Comparison of ENCODE assay signal across 30 cellular contexts in genomic region chr16:27838536-27839175, GRCh38.
DNase-seq lines count a peak whose midpoint lies in the region; ATAC-seq and TF ChIP-seq lines count a peak whose summit lies in the region.
"Had no signal": no experiment of that assay in that cellular context is flagged by ENCODE, and none has a peak within 500 bp of the region (broad histone marks: within the 10 kb centered on the region; RNA-seq: fewer than 3 reads in every experiment).

No MANE protein-coding gene starts in this region.

- no peak overlapping the region for H2BK120ac ChIP-seq in H9 (ENCODE audit: low read depth, low read length, poor library complexity, severe bottlenecking)

- H4K5ac ChIP-seq in H9 (ENCODE audit: insufficient read length, low read depth, low read length) = no peak overlapping the region

- no peak overlapping the region for H3K9ac ChIP-seq in H9 (ENCODE audit: extremely low read depth, insufficient read length, low read length)
- H3K9ac ChIP-seq: GM23248, KMS-11 had no signal

- no peaks in the 10 kb centered on the region for H3K27me3 Mint-ChIP-seq in H9 (ENCODE audit: low read depth)

- H3K4me3 Mint-ChIP-seq in H9 = no peak overlapping the region
- H3K4me3 Mint-ChIP-seq: activated CD4-positive, alpha-beta T cell treated with anti-CD3 and anti-CD28 coated beads, Interleukin-2, amount 10 ng/mL, durations not matched to agents 7 days and 5 days; effector memory CD8-positive, alpha-beta T cell; naive B cell; stimulated activated effector memory CD8-positive, alpha-beta T cell treated with anti-CD3 and anti-CD28 coated beads, Interleukin-12 subunit alpha, Interleukin-12 subunit beta, amount 100 ng/mL, for 72 hours; T-cell; WTC11 had no signal

- no peaks in the 10 kb centered on the region for H3K23me2 ChIP-seq in H9 (ENCODE audit: insufficient read length, low read depth, low read length, poor library complexity, severe bottlenecking)

- H3K79me1 ChIP-seq in H9 (ENCODE audit: insufficient read depth, low read depth, low read length, poor library complexity, severe bottlenecking) = no peaks in the 10 kb centered on the region

- no peak overlapping the region for H3K4me2 ChIP-seq in H9 (ENCODE audit: insufficient read depth, insufficient read length, low read length)
- H3K4me2 ChIP-seq: KMS-11 had no signal

- H3K9me3 ChIP-seq in H9 (ENCODE audit: control insufficient read depth, low read depth, low read length) (no peaks in the 10 kb centered on the region), RWPE2 (ENCODE audit: severe bottlenecking) (peaks cover 4% of the 10 kb centered on the region), upper lobe of right lung (no peaks in the 10 kb centered on the region)
- H3K9me3 ChIP-seq: prostate gland, right lobe of liver had no signal

- no peaks in the 10 kb centered on the region; a peak in 1 of 5 replicates for H3K9me3 Mint-ChIP-seq in H9
- H3K9me3 Mint-ChIP-seq: activated CD4-positive, alpha-beta T cell treated with anti-CD3 and anti-CD28 coated beads, Interleukin-2, amount 10 ng/mL, durations not matched to agents 7 days and 5 days had no signal

- no peak overlapping the region for H2BK5ac ChIP-seq in H9 (ENCODE audit: insufficient read length, low read length)

- intact Hi-C loops in upper lobe of right lung (cut with DNase I) = loop anchor here (10.0 kb wide), 1 partner anchor 66 kb away; no protein-coding TSS in a partner anchor

- H3K4me3 ChIP-seq in RWPE2 (ENCODE audit: severe bottlenecking) (no peak overlapping the region), upper lobe of right lung (no peak overlapping the region)
- H3K4me3 ChIP-seq: GM23248, prostate gland, right lobe of liver, transverse colon had no signal

- no peak overlapping the region; the same call in 1 of the 2 replicates for H3K14ac ChIP-seq in H9 (ENCODE audit: insufficient read depth, low read length)

- H2AK5ac ChIP-seq in H9 (ENCODE audit: insufficient read length, low read length) = no peak overlapping the region

- H2BK20ac ChIP-seq in H9 (ENCODE audit: low read depth, low read length, poor library complexity, severe bottlenecking) = no peak overlapping the region

- no peak overlapping the region for H3K4ac ChIP-seq in H9 (ENCODE audit: low read depth, low read length)

- peak overlapping the region in 1 of 3 experiments; percentile 14; a peak in 1 of 7 replicates for H3K27ac Mint-ChIP-seq in H9
- H3K27ac Mint-ChIP-seq: activated CD4-positive, alpha-beta T cell treated with anti-CD3 and anti-CD28 coated beads, Interleukin-2, amount 10 ng/mL, durations not matched to agents 7 days and 5 days; effector memory CD8-positive, alpha-beta T cell; naive B cell; stimulated activated effector memory CD8-positive, alpha-beta T cell treated with anti-CD3 and anti-CD28 coated beads, Interleukin-12 subunit alpha, Interleukin-12 subunit beta, amount 100 ng/mL, for 72 hours; T-cell; WTC11 had no signal

- H3K18ac ChIP-seq in H9 (ENCODE audit: insufficient read length, low read depth, low read length) = no peak overlapping the region

- no peak for TF ChIP-seq CTCF in H9 (conservative IDR thresholded peaks at IDR 0.05)
- TF ChIP-seq CTCF in RWPE2 (IDR thresholded peaks at IDR 0.05; ENCODE audit: poor library complexity, severe bottlenecking) = no peak
- no peak for TF ChIP-seq CTCF in upper lobe of right lung (IDR thresholded peaks at IDR 0.05)

- no peaks in the 10 kb centered on the region for H3K36me3 Mint-ChIP-seq in H9 (ENCODE audit: insufficient read depth in 1 of 3, low read depth in 3 of 3)
- H3K36me3 Mint-ChIP-seq: stimulated activated effector memory CD8-positive, alpha-beta T cell treated with anti-CD3 and anti-CD28 coated beads, Interleukin-12 subunit alpha, Interleukin-12 subunit beta, amount 100 ng/mL, for 72 hours; T-cell; WTC11 had no signal

- H3K4me1 ChIP-seq in H9 (ENCODE audit: insufficient read depth, low read length) (no peaks in the 10 kb centered on the region), RWPE2 (ENCODE audit: insufficient read depth, poor library complexity, severe bottlenecking) (no peaks in the 10 kb centered on the region), upper lobe of right lung (no peaks in the 10 kb centered on the region)
- H3K4me1 ChIP-seq: prostate gland, right lobe of liver, transverse colon had no signal

- H3K27me3 ChIP-seq in H9 (ENCODE audit: insufficient read depth, low read length) (no peaks in the 10 kb centered on the region), RWPE2 (ENCODE audit: insufficient read depth, poor library complexity, severe bottlenecking) (peaks cover 16% of the 10 kb centered on the region), upper lobe of right lung (no peaks in the 10 kb centered on the region)
- H3K27me3 ChIP-seq: right lobe of liver, transverse colon had no signal

- no peak overlapping the region for H3K23ac ChIP-seq in H9 (ENCODE audit: insufficient read length, low read depth, low read length)

- H3K27ac ChIP-seq in H9 (ENCODE audit: insufficient read length, low read depth, low read length) = no peak overlapping the region
- H3K27ac ChIP-seq in RWPE2 (ENCODE audit: poor library complexity, severe bottlenecking) = no peak overlapping the region
- H3K27ac ChIP-seq in upper lobe of right lung = no peak overlapping the region
- H3K27ac ChIP-seq: GM23248, HL-60, KMS-11, prostate gland, right lobe of liver, transverse colon had no signal

- no peak overlapping the region for H2AFZ ChIP-seq in H9 (ENCODE audit: low read length)
- H2AFZ ChIP-seq: GM23248 had no signal

- H4K8ac ChIP-seq in H9 (replicated peaks; ENCODE audit: insufficient read length, low read depth, low read length) = no peak overlapping the region

- no peaks in the 10 kb centered on the region for H3K79me2 ChIP-seq in H9 (ENCODE audit: insufficient read depth, low read length)

- H3K36me3 ChIP-seq in RWPE2 (ENCODE audit: low read depth) (no peaks in the 10 kb centered on the region), upper lobe of right lung (no peaks in the 10 kb centered on the region)
- H3K36me3 ChIP-seq: prostate gland, right lobe of liver, transverse colon had no signal

- peak; percentile 19 for DNase-seq in H9
- no peak for DNase-seq in RWPE2 (ENCODE audit: low spot score)
- DNase-seq in kidney tubule cell (ENCODE audit: low spot score) = peak; percentile 36
- peak; percentile 29 for DNase-seq in upper lobe of right lung
- DNase-seq in activated CD4-positive, CD25-positive, alpha-beta regulatory T cell treated with anti-CD3 and anti-CD28 coated beads, Interleukin-2, amount 50 U/mL, for 72 hours = no peak
- no peak for DNase-seq in HK-2 (ENCODE audit: unreplicated experiment)
- no peak for DNase-seq in DMS153 treated with DMSO at 0.1 percent for 48 hours (lab: John Stamatoyannopoulos, UW; ENCODE audit: unreplicated experiment)
- DNase-seq: activated CD4-positive, alpha-beta T cell treated with anti-CD3 and anti-CD28 coated beads, Interleukin-2, amount 10 ng/mL, durations not matched to agents 7 days and 5 days; activated naive CD4-positive, alpha-beta T cell treated with Interleukin-2 at 50 U/mL for 16 hours; activated T-cell treated with anti-CD3 and anti-CD28 coated beads, Interleukin-2, amount 50 U/mL, for 1 hour; central memory CD4-positive, alpha-beta T cell; DND-41; effector memory CD8-positive, alpha-beta T cell; left ventricle myocardium superior; naive B cell; NCI-H146; NCI-H446 treated with DMSO at 0.1 percent for 48 hours; NCI-H82; nucleus accumbens; right lobe of liver; stimulated activated CD4-positive, alpha-beta T cell treated with anti-CD3 and anti-CD28 coated beads, Interleukin-15, amount 100 ng/mL, for 24 hours; T-cell; transverse colon had no signal

- H2BK15ac ChIP-seq in H9 (ENCODE audit: low read depth, low read length) = no peak overlapping the region

- ATAC-seq in RWPE2 (ENCODE audit: low read depth) (peak; percentile 55; the same call in 1 of the 3 replicates), upper lobe of right lung (no peak)
- ATAC-seq: effector memory CD8-positive, alpha-beta T cell; esophagus mucosa; left ventricle myocardium superior; stimulated activated effector memory CD8-positive, alpha-beta T cell treated with anti-CD3 and anti-CD28 coated beads, Interleukin-12 subunit alpha, Interleukin-12 subunit beta, amount 100 ng/mL, for 72 hours; T-cell; WTC11 had no signal

- no peak overlapping the region for H3T11ph ChIP-seq in H9 (ENCODE audit: low read length)

- peaks cover 0 to 6% of the 10 kb centered on the region in 2 experiments; a peak in 2 of 4 replicates for H3K4me1 Mint-ChIP-seq in H9
- H3K4me1 Mint-ChIP-seq: activated CD4-positive, alpha-beta T cell treated with anti-CD3 and anti-CD28 coated beads, Interleukin-2, amount 10 ng/mL, durations not matched to agents 7 days and 5 days; naive B cell; stimulated activated effector memory CD8-positive, alpha-beta T cell treated with anti-CD3 and anti-CD28 coated beads, Interleukin-12 subunit alpha, Interleukin-12 subunit beta, amount 100 ng/mL, for 72 hours; T-cell had no signal

- WGBS in H9 (ENCODE audit: extremely low coverage, insufficient read length, low lambda C conversion rate) = no CpG with 5 or more reads among the region's 3 CpGs

- no peak overlapping the region for H3K56ac ChIP-seq in H9 (ENCODE audit: insufficient read length, low read depth, low read length)

- H2BK12ac ChIP-seq in H9 (ENCODE audit: insufficient read length, low read depth, low read length) = no peak overlapping the region

- no peak overlapping the region for H4K91ac ChIP-seq in H9 (ENCODE audit: insufficient read length, low read depth, low read length)

- H4K20me1 ChIP-seq in H9 (ENCODE audit: control insufficient read depth, insufficient read depth, insufficient read length) = no peaks in the 10 kb centered on the region

Comparison
In these comparisons a context has a peak if more than half of its experiments do, and no peak if none do; other contexts are left out.
1. DNase-seq: peak in H9 (single experiment), kidney tubule cell (single experiment) and upper lobe of right lung (single experiment); none in RWPE2 (single experiment), activated CD4-positive, CD25-positive, alpha-beta regulatory T cell treated with anti-CD3 and anti-CD28 coated beads, Interleukin-2, amount 50 U/mL, for 72 hours (single experiment), HK-2 (single experiment) and DMS153 treated with DMSO at 0.1 percent for 48 hours (single experiment).